Comparison of ENCODE assay signal across 10 cellular contexts in genomic region chr2:127220807-127221527, GRCh38. TPM values are rescaled to one million over a fixed set of nuclear protein-coding genes. Genes with fewer than 3 reads are reported as not detected.
DNase-seq lines count a peak whose midpoint lies in the region; ATAC-seq and TF ChIP-seq lines count a peak whose summit lies in the region.
"Had no signal": no experiment of that assay in that cellular context is flagged by ENCODE, and none has a peak within 500 bp of the region (broad histone marks: within the 10 kb centered on the region; RNA-seq: fewer than 3 reads in every experiment).

No MANE protein-coding gene starts in this region.

- peaks cover 11% of the 10 kb centered on the region for H3F3A ChIP-seq in smooth muscle cell (ENCODE audit: low read depth)

- no peaks in the 10 kb centered on the region for H4K20me1 ChIP-seq in smooth muscle cell (ENCODE audit: low read depth)

- H3K9me3 ChIP-seq in iPS-18a (ENCODE audit: control insufficient read depth, low read depth, low read length) (no peaks in the 10 kb centered on the region), smooth muscle cell (replicated peaks; ENCODE audit: low read depth) (no peaks in the 10 kb centered on the region)

- CTCF ChIA-PET in activated naive CD4-positive, alpha-beta T cell treated with anti-CD3 and anti-CD28 coated beads for 36 hours (lab: Charles Lee), result no interaction called here
- CTCF ChIA-PET in activated B cell treated with CpG ODN at 0.5 μM for 24 hours (lab: Charles Lee), result no interaction called here

- peak overlapping the region; percentile 91 for H3K4me2 ChIP-seq in smooth muscle cell

- TF ChIP-seq CTCF in activated B cell treated with CpG ODN at 0.5 μM for 24 hours (IDR thresholded peaks at IDR 0.05), result no peak
- TF ChIP-seq CTCF in smooth muscle cell (IDR thresholded peaks at IDR 0.05; ENCODE audit: borderline replicate concordance, insufficient read depth, poor library complexity, severe bottlenecking), result no peak

- H3K27me3 ChIP-seq in iPS-18a (ENCODE audit: control insufficient read depth, insufficient read depth, low read length), result peaks cover 34% of the 10 kb centered on the region
- no peaks in the 10 kb centered on the region for H3K27me3 ChIP-seq in smooth muscle cell (ENCODE audit: low read depth)

- peak overlapping the region; percentile 92 for H2AFZ ChIP-seq in smooth muscle cell (ENCODE audit: low read depth)

- no peaks in the 10 kb centered on the region for H3K79me2 ChIP-seq in smooth muscle cell (ENCODE audit: low read depth)

- peaks cover 53% of the 10 kb centered on the region for H3K27me3 Mint-ChIP-seq in activated naive CD4-positive, alpha-beta T cell treated with anti-CD3 and anti-CD28 coated beads for 36 hours (ENCODE audit: low read depth)
- H3K27me3 Mint-ChIP-seq in activated B cell treated with CpG ODN at 0.5 μM for 24 hours, result peaks cover 59% of the 10 kb centered on the region

- no peaks in the 10 kb centered on the region for H3K9me3 Mint-ChIP-seq in activated naive CD4-positive, alpha-beta T cell treated with anti-CD3 and anti-CD28 coated beads for 36 hours
- peaks cover 0 to 7% of the 10 kb centered on the region in 2 donors for H3K9me3 Mint-ChIP-seq in activated naive CD4-positive, alpha-beta T cell treated with anti-CD3 and anti-CD28 coated beads, Interleukin-2, amount 50 U/mL, for 72 hours
- H3K9me3 Mint-ChIP-seq in activated B cell treated with CpG ODN at 0.5 μM for 24 hours, result peaks cover 2% of the 10 kb centered on the region

- H3K36me3 Mint-ChIP-seq in activated naive CD4-positive, alpha-beta T cell treated with anti-CD3 and anti-CD28 coated beads for 36 hours (ENCODE audit: low read depth), result peaks cover 1% of the 10 kb centered on the region
- H3K36me3 Mint-ChIP-seq in activated naive CD4-positive, alpha-beta T cell treated with anti-CD3 and anti-CD28 coated beads, Interleukin-2, amount 50 U/mL, for 72 hours, result peaks cover 15 to 21% of the 10 kb centered on the region in 2 donors
- no peaks in the 10 kb centered on the region for H3K36me3 Mint-ChIP-seq in activated B cell treated with CpG ODN at 0.5 μM for 24 hours (ENCODE audit: low read depth)
- H3K36me3 Mint-ChIP-seq: CD4-positive, CD25-positive, alpha-beta regulatory T cell had no signal

- H3K9ac ChIP-seq in iPS-18a (ENCODE audit: low read length) (peak overlapping the region; percentile 59), smooth muscle cell (ENCODE audit: low read depth) (peak overlapping the region; percentile 60)

- intact Hi-C loops in activated naive CD4-positive, alpha-beta T cell treated with anti-CD3 and anti-CD28 coated beads for 36 hours (cut with micrococcal nuclease), result no loop called here
- intact Hi-C loops in activated B cell treated with CpG ODN at 0.5 μM for 24 hours (cut with micrococcal nuclease), result no loop called here

- no peak overlapping the region for H3K27ac ChIP-seq in iPS-18a (ENCODE audit: low read length)
- peak overlapping the region; percentile 46 for H3K27ac ChIP-seq in smooth muscle cell (ENCODE audit: low read depth)

- peaks cover 10% of the 10 kb centered on the region for H3K4me1 ChIP-seq in iPS-18a (ENCODE audit: control insufficient read depth, low read depth, low read length)
- H3K4me1 ChIP-seq in smooth muscle cell (ENCODE audit: low read depth), result peaks cover 22% of the 10 kb centered on the region

- no peaks in the 10 kb centered on the region for H3K36me3 ChIP-seq in iPS-18a (ENCODE audit: control insufficient read depth, low read depth, low read length)
- no peaks in the 10 kb centered on the region for H3K36me3 ChIP-seq in smooth muscle cell (ENCODE audit: low read depth)

- POLR2A ChIA-PET in activated B cell treated with CpG ODN at 0.5 μM for 24 hours (lab: Charles Lee), result no interaction called here

- 25% methylated on average over 31 of the region's 31 CpGs for WGBS in smooth muscle cell (ENCODE audit: low lambda C conversion rate)

- DNase-seq in activated naive CD4-positive, alpha-beta T cell treated with anti-CD3 and anti-CD28 coated beads for 36 hours, result no peak
- no peak for DNase-seq in activated naive CD4-positive, alpha-beta T cell treated with anti-CD3 and anti-CD28 coated beads, Interleukin-2, amount 50 U/mL, for 72 hours (ENCODE audit: low spot score in 2 of 2)
- DNase-seq in activated B cell treated with CpG ODN at 0.5 μM for 24 hours, result no peak
- DNase-seq in smooth muscle cell (lab: John Stamatoyannopoulos, UW; ENCODE audit: unreplicated experiment), result no peak
- no peak for DNase-seq in RKO (ENCODE audit: low spot score)
- DNase-seq in NCI-H526 (lab: John Stamatoyannopoulos, UW), result no peak
- DNase-seq: activated CD4-positive, CD25-positive, alpha-beta regulatory T cell had no signal

- no peak overlapping the region for H3K27ac Mint-ChIP-seq in activated naive CD4-positive, alpha-beta T cell treated with anti-CD3 and anti-CD28 coated beads for 36 hours
- H3K27ac Mint-ChIP-seq in activated naive CD4-positive, alpha-beta T cell treated with anti-CD3 and anti-CD28 coated beads, Interleukin-2, amount 50 U/mL, for 72 hours, result no peak overlapping the region
- peak overlapping the region; percentile 46 for H3K27ac Mint-ChIP-seq in activated B cell treated with CpG ODN at 0.5 μM for 24 hours
- H3K27ac Mint-ChIP-seq: CD4-positive, CD25-positive, alpha-beta regulatory T cell had no signal

- peak overlapping the region; percentile 83 for H3K4me3 ChIP-seq in iPS-18a (ENCODE audit: low read length)
- H3K4me3 ChIP-seq in smooth muscle cell, result peak overlapping the region; percentile 92

- H3K4me3 Mint-ChIP-seq in activated naive CD4-positive, alpha-beta T cell treated with anti-CD3 and anti-CD28 coated beads for 36 hours, result peak overlapping the region; percentile 73
- peak overlapping the region; percentile 76 for H3K4me3 Mint-ChIP-seq in activated B cell treated with CpG ODN at 0.5 μM for 24 hours

- no peak for ATAC-seq in activated naive CD4-positive, alpha-beta T cell treated with anti-CD3 and anti-CD28 coated beads, Interleukin-2, amount 50 U/mL, for 72 hours
- no peak for ATAC-seq in activated B cell treated with CpG ODN at 0.5 μM for 24 hours (ENCODE audit: low read depth)
- no peak for ATAC-seq in GM21447 (IDR thresholded peaks at IDR 0.05; ENCODE audit: unreplicated experiment)

- peaks cover 11% of the 10 kb centered on the region for H3K4me1 Mint-ChIP-seq in activated naive CD4-positive, alpha-beta T cell treated with anti-CD3 and anti-CD28 coated beads for 36 hours (ENCODE audit: low read depth)
- H3K4me1 Mint-ChIP-seq in activated B cell treated with CpG ODN at 0.5 μM for 24 hours, result peaks cover 28% of the 10 kb centered on the region

RNA-seq across cellular contexts. Expression of gene CYP27C1, which starts 0.9 kb away (rescaled TPM):
- not detected for total RNA-seq in activated naive CD4-positive, alpha-beta T cell treated with anti-CD3 and anti-CD28 coated beads for 36 hours
- total RNA-seq in activated naive CD4-positive, alpha-beta T cell treated with anti-CD3 and anti-CD28 coated beads, Interleukin-2, amount 50 U/mL, for 72 hours, result not detected
- total RNA-seq in activated B cell treated with CpG ODN at 0.5 μM for 24 hours, result not detected in 2 replicates
- 1.1 and 2.0 TPM in 2 replicates for total RNA-seq in smooth muscle cell
- 3.8 and 5.0 TPM in 2 replicates for polyA plus RNA-seq in smooth muscle cell
- total RNA-seq: CD4-positive, CD25-positive, alpha-beta regulatory T cell had no signal
- polyA plus RNA-seq: CD4-positive, CD25-positive, alpha-beta regulatory T cell had no signal
